In the genomic region with DNA sequence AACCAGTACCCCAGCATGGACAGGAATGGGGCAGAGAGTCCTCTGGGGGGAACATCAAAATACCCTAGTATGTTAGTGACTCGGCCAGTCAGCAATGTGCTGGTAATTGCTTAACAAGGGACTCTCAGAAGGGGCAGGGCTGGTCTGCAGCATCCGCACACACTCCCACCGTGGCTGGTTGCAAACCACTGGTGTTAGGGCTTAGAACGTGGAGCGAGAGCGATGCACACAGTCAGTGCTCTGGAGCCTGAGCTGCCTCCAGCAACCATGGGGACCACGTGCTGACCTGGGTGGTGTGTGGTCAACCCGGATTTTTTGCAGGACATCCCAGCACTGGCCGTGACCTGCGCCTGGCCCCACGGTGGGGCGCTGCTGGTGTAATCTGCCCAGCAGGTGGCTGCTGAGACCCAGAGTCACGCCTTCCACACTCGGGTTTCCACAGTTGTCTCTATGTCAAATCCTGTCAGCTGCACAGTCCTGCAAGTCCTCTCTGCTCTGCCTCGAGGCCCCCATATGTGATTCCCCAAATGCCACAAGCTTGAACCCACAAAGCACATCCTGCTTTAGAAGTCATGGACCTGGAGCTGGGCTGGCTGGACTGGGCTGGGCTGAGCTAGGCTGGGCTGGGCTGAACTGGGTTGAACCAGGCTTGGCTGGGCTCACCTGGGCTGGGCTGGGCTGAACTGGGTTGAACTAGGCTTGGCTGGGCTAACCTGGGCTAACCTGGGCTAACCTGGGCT, we compare ENCODE assay signal across 23 cellular contexts. TPM values are rescaled to one million over a fixed set of nuclear protein-coding genes. Genes with fewer than 3 reads are reported as not detected.
DNase-seq lines count a peak whose midpoint lies in the region; ATAC-seq, FAIRE-seq and TF ChIP-seq lines count a peak whose summit lies in the region.
"Had no signal": no experiment of that assay in that cellular context is flagged by ENCODE, and none has a peak within 500 bp of the region (broad histone marks: within the 10 kb centered on the region; RNA-seq: fewer than 3 reads in every experiment).

No MANE protein-coding gene starts in this region.

- H3K79me1 ChIP-seq in H9 (ENCODE audit: insufficient read depth, low read depth, low read length, poor library complexity, severe bottlenecking): no peaks in the 10 kb centered on the region

- no peaks in the 10 kb centered on the region for H3K79me2 ChIP-seq in H9 (ENCODE audit: insufficient read depth, low read length)
- H3K79me2 ChIP-seq in PC-9 (ENCODE audit: low read depth): no peaks in the 10 kb centered on the region
- no peaks in the 10 kb centered on the region for H3K79me2 ChIP-seq in HepG2 (ENCODE audit: insufficient read depth, low read length)

- H3K9ac ChIP-seq in H9 (ENCODE audit: extremely low read depth, insufficient read length, low read length) (no peak overlapping the region), HepG2 (ENCODE audit: insufficient read depth, low read depth, low read length) (no peak overlapping the region)

- in situ Hi-C loops in HepG2 (cut with HindIII; ENCODE audit: extremely low pct_ligation_motif_present, low pct_unique_long_range_greater_than_20kb): no loop called here

- no peak overlapping the region for H4K5ac ChIP-seq in H9 (ENCODE audit: insufficient read length, low read depth, low read length)

- no peaks in the 10 kb centered on the region for H3K9me2 ChIP-seq in PC-9 (ENCODE audit: insufficient read depth)

- H2BK15ac ChIP-seq in H9 (ENCODE audit: low read depth, low read length): no peak overlapping the region

- peak; percentile 24; the same call in 2 of the 3 replicates for ATAC-seq in HepG2
- ATAC-seq in HG03139 (IDR thresholded peaks at IDR 0.05; ENCODE audit: unreplicated experiment): no peak
- ATAC-seq: stimulated activated naive CD8-positive, alpha-beta T cell treated with anti-CD3 and anti-CD28 coated beads, Interleukin-15, Interleukin-2, amounts not matched to agents 100 U/mL and 50 U/mL, for 24 hours had no signal

- H3K4me2 ChIP-seq in H9 (ENCODE audit: insufficient read depth, insufficient read length, low read length) (no peak overlapping the region), PC-9 (no peak overlapping the region), HepG2 (ENCODE audit: low read depth, low read length) (no peak overlapping the region)
- H3K4me2 ChIP-seq: smooth muscle cell had no signal

- no peak overlapping the region for H3K27ac Mint-ChIP-seq in H9
- no peak overlapping the region for H3K27ac Mint-ChIP-seq in activated T-helper 2 cell treated with anti-CD3 and anti-CD28 coated beads, Interferon-gamma antibody, Interleukin-2, Interleukin-4, amounts not matched to agents 10 μg/mL and 5 μg/mL and 100 μg/mL, durations not matched to agents 14 hours and 24 hours and 36 hours
- H3K27ac Mint-ChIP-seq: activated CD8-positive, alpha-beta memory T cell treated with anti-CD3 and anti-CD28 coated beads, Interleukin-2, amount 10 ng/mL, durations not matched to agents 7 days and 5 days; activated naive CD8-positive, alpha-beta T cell; progenitor cell of endocrine pancreas had no signal

- H3K4me3 ChIP-seq in PC-9: no peak overlapping the region
- H3K4me3 ChIP-seq in HepG2 (replicated peaks in 1 of 3; ENCODE audit: insufficient read depth in 1 of 3, low read depth in 2 of 3, low read length in 3 of 3): no peak overlapping the region
- H3K4me3 ChIP-seq in sigmoid colon: no peak overlapping the region
- H3K4me3 ChIP-seq: smooth muscle cell had no signal

- peaks cover 6% of the 10 kb centered on the region for H3K27me3 Mint-ChIP-seq in H9 (ENCODE audit: low read depth)
- H3K27me3 Mint-ChIP-seq in activated T-helper 2 cell treated with anti-CD3 and anti-CD28 coated beads, Interferon-gamma antibody, Interleukin-2, Interleukin-4, amounts not matched to agents 10 μg/mL and 5 μg/mL and 100 μg/mL, durations not matched to agents 14 hours and 24 hours and 36 hours (ENCODE audit: low read depth): no peaks in the 10 kb centered on the region
- H3K27me3 Mint-ChIP-seq: activated CD8-positive, alpha-beta memory T cell treated with anti-CD3 and anti-CD28 coated beads, Interleukin-2, amount 10 ng/mL, durations not matched to agents 7 days and 5 days; activated naive CD8-positive, alpha-beta T cell had no signal

- DNase-seq in H9 (no peak), PC-9 (no peak), HepG2 (ENCODE audit: low spot score) (no peak), sigmoid colon (peak; percentile 43), kidney tubule cell (ENCODE audit: low spot score) (no peak), DMS 273 (lab: John Stamatoyannopoulos, UW; ENCODE audit: unreplicated experiment) (no peak)
- no peak for DNase-seq in activated T-helper 2 cell treated with anti-CD3 and anti-CD28 coated beads, Interferon-gamma antibody, Interleukin-2, Interleukin-4, amounts not matched to agents 10 μg/mL and 5 μg/mL and 100 μg/mL, durations not matched to agents 14 hours and 24 hours and 36 hours (ENCODE audit: low spot score)
- DNase-seq: activated CD4-positive, alpha-beta T cell treated with anti-CD3 and anti-CD28 coated beads for 4 hours; activated CD8-positive, alpha-beta memory T cell treated with anti-CD3 and anti-CD28 coated beads, Interleukin-2, amount 10 ng/mL, durations not matched to agents 7 days and 5 days; KBM-7; kidney glomerular epithelial cell; NCI-H1694; NCI-H69; SHP77; stimulated activated CD4-positive, alpha-beta T cell treated with anti-CD3 and anti-CD28 coated beads, Interleukin-4, amount 100 ng/mL, for 1 hour; stimulated activated naive CD8-positive, alpha-beta T cell treated with anti-CD3 and anti-CD28 coated beads, Interleukin-15, Interleukin-2, amounts not matched to agents 100 U/mL and 50 U/mL, for 24 hours had no signal

- H2BK120ac ChIP-seq in H9 (ENCODE audit: low read depth, low read length, poor library complexity, severe bottlenecking): no peak overlapping the region

- no peaks in the 10 kb centered on the region for H4K20me1 ChIP-seq in H9 (ENCODE audit: control insufficient read depth, insufficient read depth, insufficient read length)
- H4K20me1 ChIP-seq in PC-9 (ENCODE audit: insufficient read depth): no peaks in the 10 kb centered on the region
- no peaks in the 10 kb centered on the region for H4K20me1 ChIP-seq in HepG2 (ENCODE audit: insufficient read depth, low read length)

- H3K27me3 ChIP-seq in H9 (ENCODE audit: insufficient read depth, low read length) (no peaks in the 10 kb centered on the region), PC-9 (ENCODE audit: insufficient read depth, low read depth) (no peaks in the 10 kb centered on the region), HepG2 (ENCODE audit: control insufficient read depth in 1 of 2, insufficient read depth in 2 of 2, low read length in 2 of 2) (peaks cover 6 to 25% of the 10 kb centered on the region in 2 experiments; a peak in 4 of 5 replicates), sigmoid colon (no peaks in the 10 kb centered on the region)

- intact Hi-C loops in PC-9 (cut with micrococcal nuclease; ENCODE audit: unreplicated experiment) (no loop called here), HepG2 (cut with micrococcal nuclease; ENCODE audit: unreplicated experiment) (no loop called here), sigmoid colon (cut with DNase I) (no loop called here)
- intact Hi-C loops in activated T-helper 2 cell treated with anti-CD3 and anti-CD28 coated beads, Interferon-gamma antibody, Interleukin-2, Interleukin-4, amounts not matched to agents 10 μg/mL and 5 μg/mL and 100 μg/mL, durations not matched to agents 14 hours and 24 hours and 36 hours (cut with micrococcal nuclease): loop anchor here (10.0 kb wide), 1 partner anchor 50 kb away; the partner anchor contains the start of gene GPC1

- no peaks in the 10 kb centered on the region; a peak in 1 of 7 replicates for H3K36me3 Mint-ChIP-seq in H9 (ENCODE audit: insufficient read depth in 1 of 3, low read depth in 3 of 3)
- H3K36me3 Mint-ChIP-seq in activated T-helper 2 cell treated with anti-CD3 and anti-CD28 coated beads, Interferon-gamma antibody, Interleukin-2, Interleukin-4, amounts not matched to agents 10 μg/mL and 5 μg/mL and 100 μg/mL, durations not matched to agents 14 hours and 24 hours and 36 hours (ENCODE audit: low read depth): no peaks in the 10 kb centered on the region
- H3K36me3 Mint-ChIP-seq: activated CD8-positive, alpha-beta memory T cell treated with anti-CD3 and anti-CD28 coated beads, Interleukin-2, amount 10 ng/mL, durations not matched to agents 7 days and 5 days; activated naive CD8-positive, alpha-beta T cell had no signal

- H3K18ac ChIP-seq in H9 (ENCODE audit: insufficient read length, low read depth, low read length): no peak overlapping the region

- no CpG with 5 or more reads among the region's 15 CpGs for WGBS in H9 (ENCODE audit: extremely low coverage, insufficient read length, low lambda C conversion rate)
- 13% methylated on average over 14 of the region's 15 CpGs for WGBS in HepG2 (ENCODE audit: low lambda C conversion rate)
- 78 to 85% methylated on average over 15 of the region's 15 CpGs for WGBS in sigmoid colon, 2 donors

- H3F3A ChIP-seq in PC-9 (ENCODE audit: insufficient read depth, low read depth): peaks cover 30% of the 10 kb centered on the region; the same call in 1 of the 2 replicates

- H3T11ph ChIP-seq in H9 (ENCODE audit: low read length): no peak overlapping the region

- TF ChIP-seq EP300 in HepG2 (IDR thresholded peaks at IDR 0.05; ENCODE audit: low read depth in 2 of 2, low read length in 2 of 2): no peak
- TF ChIP-seq EP300 in HepG2 (CRISPR knock-in tag; IDR thresholded peaks at IDR 0.05; ENCODE audit: borderline replicate concordance): no peak
- TF ChIP-seq EP300 in sigmoid colon (IDR thresholded peaks at IDR 0.05): no peak

- no peak overlapping the region for H2BK20ac ChIP-seq in H9 (ENCODE audit: low read depth, low read length, poor library complexity, severe bottlenecking)

- no peak overlapping the region for H4K8ac ChIP-seq in H9 (replicated peaks; ENCODE audit: insufficient read length, low read depth, low read length)

- no peak for TF ChIP-seq RAD21 in HepG2 (CRISPR knock-in tag; IDR thresholded peaks at IDR 0.05)

- no peak overlapping the region for H3K56ac ChIP-seq in H9 (ENCODE audit: insufficient read length, low read depth, low read length)

- no peak overlapping the region for H2BK5ac ChIP-seq in H9 (ENCODE audit: insufficient read length, low read length)

- H3K23ac ChIP-seq in H9 (ENCODE audit: insufficient read length, low read depth, low read length): no peak overlapping the region

- no peaks in the 10 kb centered on the region for H3K36me3 ChIP-seq in PC-9 (ENCODE audit: low read depth)
- H3K36me3 ChIP-seq in HepG2 (replicated peaks in 1 of 2; ENCODE audit: control insufficient read depth in 1 of 2, insufficient read depth in 2 of 2, low read length in 2 of 2): no peaks in the 10 kb centered on the region
- H3K36me3 ChIP-seq in sigmoid colon: no peaks in the 10 kb centered on the region

- no peaks in the 10 kb centered on the region for H3K23me2 ChIP-seq in H9 (ENCODE audit: insufficient read length, low read depth, low read length, poor library complexity, severe bottlenecking)

- CTCF ChIA-PET in PC-9 (lab: Charles Lee): no interaction called here
- CTCF ChIA-PET in HepG2 (lab: Yijun Ruan, JAX; ENCODE audit: low intra/inter-chr PET ratio, low total read pairs): no interaction called here

- H2AFZ ChIP-seq in H9 (ENCODE audit: low read length): no peak overlapping the region
- no peak overlapping the region for H2AFZ ChIP-seq in PC-9
- H2AFZ ChIP-seq in HepG2 (ENCODE audit: low read length): no peak overlapping the region

- no peak overlapping the region for H3K4ac ChIP-seq in H9 (ENCODE audit: low read depth, low read length)

- no peak overlapping the region for H3K27ac ChIP-seq in H9 (ENCODE audit: insufficient read length, low read depth, low read length)
- H3K27ac ChIP-seq in PC-9: no peak overlapping the region
- no peak overlapping the region for H3K27ac ChIP-seq in HepG2 (ENCODE audit: extremely low read length, insufficient read depth, low read length)
- no peak overlapping the region for H3K27ac ChIP-seq in sigmoid colon

- no peak overlapping the region for H3K4me3 Mint-ChIP-seq in H9
- H3K4me3 Mint-ChIP-seq in activated T-helper 2 cell treated with anti-CD3 and anti-CD28 coated beads, Interferon-gamma antibody, Interleukin-2, Interleukin-4, amounts not matched to agents 10 μg/mL and 5 μg/mL and 100 μg/mL, durations not matched to agents 14 hours and 24 hours and 36 hours (ENCODE audit: low read depth): no peak overlapping the region
- H3K4me3 Mint-ChIP-seq: activated CD8-positive, alpha-beta memory T cell treated with anti-CD3 and anti-CD28 coated beads, Interleukin-2, amount 10 ng/mL, durations not matched to agents 7 days and 5 days; activated naive CD8-positive, alpha-beta T cell; central memory CD8-positive, alpha-beta T cell had no signal

- no peak for FAIRE-seq in HepG2 (lab: Jason Lieb, UNC)
- FAIRE-seq: astrocyte, TTC549 had no signal

- H4K91ac ChIP-seq in H9 (ENCODE audit: insufficient read length, low read depth, low read length): no peak overlapping the region

- H3K14ac ChIP-seq in H9 (ENCODE audit: insufficient read depth, low read length): 0 out of 2 replicates have a peak overlapping the region, but pooled peaks have one; percentile 40

- no peak for TF ChIP-seq POLR2A in HepG2 (IDR thresholded peaks at IDR 0.05; ENCODE audit: insufficient read depth in 1 of 2, low read depth in 2 of 2, low read length in 2 of 2)
- no peak for TF ChIP-seq POLR2A in sigmoid colon (IDR thresholded peaks at IDR 0.05)

- H3K4me1 ChIP-seq in H9 (ENCODE audit: insufficient read depth, low read length) (no peaks in the 10 kb centered on the region), PC-9 (replicated peaks; ENCODE audit: insufficient read depth) (peaks cover 27% of the 10 kb centered on the region), HepG2 (ENCODE audit: insufficient read depth, low read length) (0 out of 2 replicates have a peak, but pooled peaks cover 8% of the 10 kb centered on the region), sigmoid colon (peaks cover 0 to 12% (median 10%) of the 10 kb centered on the region in 4 donors)

- POLR2A ChIA-PET in PC-9 (lab: Charles Lee; ENCODE audit: unreplicated experiment) (interaction anchor here (1.0 to 1.1 kb wide), 2 partner anchors 11 to 152 kb away, joined by 3 to 17 read pairs; no protein-coding TSS in a partner anchor), HepG2 (lab: Yijun Ruan, JAX) (no interaction called here)

- H3K9me3 Mint-ChIP-seq in H9: peaks cover 0 to 2% of the 10 kb centered on the region in 2 experiments; a peak in 2 of 5 replicates
- H3K9me3 Mint-ChIP-seq in activated T-helper 2 cell treated with anti-CD3 and anti-CD28 coated beads, Interferon-gamma antibody, Interleukin-2, Interleukin-4, amounts not matched to agents 10 μg/mL and 5 μg/mL and 100 μg/mL, durations not matched to agents 14 hours and 24 hours and 36 hours: no peaks in the 10 kb centered on the region
- H3K9me3 Mint-ChIP-seq: central memory CD8-positive, alpha-beta T cell had no signal

- no peak overlapping the region for H2AK5ac ChIP-seq in H9 (ENCODE audit: insufficient read length, low read length)

- no peaks in the 10 kb centered on the region for H3K9me3 ChIP-seq in H9 (ENCODE audit: control insufficient read depth, low read depth, low read length)
- no peaks in the 10 kb centered on the region for H3K9me3 ChIP-seq in PC-9 (ENCODE audit: insufficient read depth, low read depth)
- no peaks in the 10 kb centered on the region for H3K9me3 ChIP-seq in HepG2 (ENCODE audit: low read length)
- H3K9me3 ChIP-seq in sigmoid colon: peaks cover 0 to 4% (median 0%) of the 10 kb centered on the region in 4 donors

- TF ChIP-seq CTCF in H9 (conservative IDR thresholded peaks at IDR 0.05) (no peak), PC-9 (conservative IDR thresholded peaks at IDR 0.05) (no peak), HepG2 (CRISPR knock-in tag; IDR thresholded peaks at IDR 0.05) (no peak), sigmoid colon (IDR thresholded peaks at IDR 0.05) (no peak)

- BruUV-seq in PC-9 (replicated peaks; lab: Mats Ljungman, UMichigan) (TSS peak; percentile 0), HepG2 (replicated peaks; lab: Mats Ljungman, UMichigan) (no TSS peak)

- peaks cover 2 to 3% of the 10 kb centered on the region in 2 experiments; a peak in 2 of 4 replicates for H3K4me1 Mint-ChIP-seq in H9
- peaks cover 9% of the 10 kb centered on the region for H3K4me1 Mint-ChIP-seq in activated T-helper 2 cell treated with anti-CD3 and anti-CD28 coated beads, Interferon-gamma antibody, Interleukin-2, Interleukin-4, amounts not matched to agents 10 μg/mL and 5 μg/mL and 100 μg/mL, durations not matched to agents 14 hours and 24 hours and 36 hours (ENCODE audit: low read depth)
- H3K4me1 Mint-ChIP-seq: activated CD8-positive, alpha-beta memory T cell treated with anti-CD3 and anti-CD28 coated beads, Interleukin-2, amount 10 ng/mL, durations not matched to agents 7 days and 5 days; central memory CD8-positive, alpha-beta T cell had no signal

- H2BK12ac ChIP-seq in H9 (ENCODE audit: insufficient read length, low read depth, low read length): no peak overlapping the region

RNA-seq across cellular contexts. Expression of gene GPC1, which starts 50.6 kb away (rescaled TPM):
- total RNA-seq in H9 (2021) (39.4 and 44.0 TPM in 2 replicates), PC-9 (2021) (302 and 319 TPM in 2 replicates), HepG2 (2016; rRNA removed; fragmentation: Illumina TruSeq; extraction: Trizol) (2.1 and 5.5 TPM in 2 replicates), sigmoid colon (10 to 100 TPM in 3 of 4 donors, 1 to 10 TPM in 1; 7.2 to 30.7 (median 23.7) TPM)
- total RNA-seq in HepG2 (2016; cell fraction: cytosol; rRNA removed; fragmentation: Illumina TruSeq; extraction: Trizol; ENCODE audit: low read depth): 0.91 and 1.6 TPM in 2 replicates
- total RNA-seq in HepG2 (2016; cell fraction: insoluble cytoplasmic fraction; rRNA removed; fragmentation: Illumina TruSeq; extraction: Trizol): 1.8 and 5.2 TPM in 2 replicates
- 1.9 and 2.0 TPM in 2 replicates for total RNA-seq in HepG2 (2016; cell fraction: membrane; rRNA removed; fragmentation: Illumina TruSeq; extraction: Trizol)
- 5.4 and 7.0 TPM in 2 replicates for total RNA-seq in HepG2 (2016; cell fraction: nucleus; rRNA removed; fragmentation: Illumina TruSeq; extraction: Trizol)
- polyA plus RNA-seq in HepG2 (2011; rRNA removed) (4.0 and 4.8 TPM in 2 replicates), sigmoid colon (10 to 100 TPM in 1 of 3 donors, 1 to 10 TPM in 2; 3.0 to 15.8 (median 7.2) TPM)
- polyA plus RNA-seq in HepG2 (2011; cell fraction: cytosol; rRNA removed): 2.4 and 5.8 TPM in 2 replicates
- 6.0 and 8.9 TPM in 2 replicates for polyA plus RNA-seq in HepG2 (2011; cell fraction: nucleus; rRNA removed)
- 1.1 and 2.2 TPM in 2 replicates for polyA plus RNA-seq in HepG2 (2012)
- polyA plus RNA-seq in HepG2 (2016; cell fraction: cytosol; fragmentation: Illumina TruSeq; extraction: Trizol; ENCODE audit: low read depth): 1.3 and 1.7 TPM in 2 replicates
- polyA plus RNA-seq in HepG2 (2016; cell fraction: insoluble cytoplasmic fraction; fragmentation: Illumina TruSeq; extraction: Trizol; ENCODE audit: low read depth): 3.2 and 3.7 TPM in 2 replicates
- 2.1 and 3.5 TPM in 2 replicates for polyA plus RNA-seq in HepG2 (2016; cell fraction: membrane; fragmentation: Illumina TruSeq; extraction: Trizol; ENCODE audit: low read depth)
- 12.8 and 13.1 TPM in 2 replicates for polyA plus RNA-seq in HepG2 (2016; cell fraction: nucleus; fragmentation: Illumina TruSeq; extraction: Trizol; ENCODE audit: insufficient read depth, low read depth)
- 9.2 and 40.8 TPM in 2 replicates for polyA minus RNA-seq in HepG2 (2011; rRNA and poly(A)+ RNA removed; ENCODE audit: low replicate concordance)
- 7.8 and 8.3 TPM in 2 replicates for polyA minus RNA-seq in HepG2 (2011; cell fraction: cytosol; rRNA and poly(A)+ RNA removed)
- polyA minus RNA-seq in HepG2 (2011; cell fraction: nucleus; rRNA and poly(A)+ RNA removed): 2.1 and 4.8 TPM in 2 replicates
- 21.9 and 25.6 TPM in 2 replicates for total RNA-seq in activated T-helper 2 cell treated with anti-CD3 and anti-CD28 coated beads, Interferon-gamma antibody, Interleukin-2, Interleukin-4, amounts not matched to agents 10 μg/mL and 5 μg/mL and 100 μg/mL, durations not matched to agents 14 hours and 24 hours and 36 hours
